In the genomic region with DNA sequence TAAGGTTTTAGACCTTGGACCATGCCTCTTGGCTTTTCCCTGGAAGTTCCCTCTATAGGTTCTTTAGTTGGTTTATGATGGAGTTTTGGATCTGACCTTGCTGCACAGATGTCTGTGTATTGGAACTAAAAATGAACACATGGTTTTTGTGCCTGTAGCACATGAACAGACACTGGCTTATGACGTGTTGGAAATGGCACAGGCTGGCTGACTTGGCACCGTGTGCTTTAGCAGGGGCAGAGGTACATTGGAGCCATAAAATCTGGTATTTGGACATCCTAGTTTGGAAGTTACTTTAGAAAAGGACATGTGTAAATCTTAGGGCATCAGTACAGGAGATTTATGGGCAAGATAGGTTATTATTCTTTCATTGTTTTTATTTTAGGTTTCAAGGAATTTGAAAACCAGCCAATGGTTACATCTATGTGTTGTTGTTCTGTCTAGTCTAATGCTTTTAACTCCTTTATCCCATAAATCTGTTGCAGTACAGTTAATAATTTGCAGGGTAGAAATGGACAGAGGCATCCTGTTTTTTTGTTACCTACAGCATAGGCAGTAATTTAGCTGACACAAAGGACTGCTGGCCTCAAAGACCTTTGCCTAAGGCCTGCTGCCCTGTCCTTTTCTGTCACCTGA, we compare ENCODE assay signal across 14 cellular contexts. TPM values are rescaled to one million over a fixed set of nuclear protein-coding genes. Genes with fewer than 3 reads are reported as not detected.
DNase-seq lines count a peak whose midpoint lies in the region; ATAC-seq and TF ChIP-seq lines count a peak whose summit lies in the region.
"Had no signal": no experiment of that assay in that cellular context is flagged by ENCODE, and none has a peak within 500 bp of the region (broad histone marks: within the 10 kb centered on the region; RNA-seq: fewer than 3 reads in every experiment).

No MANE protein-coding gene starts in this region.

- 21 to 43% (median 30%) methylated on average over 2 of the region's 2 CpGs for WGBS in heart left ventricle, 4 donors
- 22 to 38% methylated on average over 2 of the region's 2 CpGs for WGBS in transverse colon (ENCODE audit: low coverage in 1 of 2), 2 donors
- WGBS in testis, 2 donors: 47 to 53% methylated on average over 2 of the region's 2 CpGs

- TF ChIP-seq EP300 in transverse colon (IDR thresholded peaks at IDR 0.05; ENCODE audit: low read depth): no peak

- no peak overlapping the region for H3K4me3 Mint-ChIP-seq in nephron progenitor cell
- H3K4me3 Mint-ChIP-seq: activated CD4-positive, alpha-beta memory T cell treated with anti-CD3 and anti-CD28 coated beads, Interleukin-2, amount 10 ng/mL, durations not matched to agents 7 days and 5 days; CD4-positive, alpha-beta T cell had no signal

- TF ChIP-seq POLR2A in heart left ventricle (IDR thresholded peaks at IDR 0.05) (no peak), transverse colon (IDR thresholded peaks at IDR 0.05) (no peak), testis (IDR thresholded peaks at IDR 0.05) (no peak)

- no peaks in the 10 kb centered on the region for H3K27me3 Mint-ChIP-seq in nephron progenitor cell (ENCODE audit: low read depth, poor library complexity)
- H3K27me3 Mint-ChIP-seq: activated CD4-positive, alpha-beta memory T cell treated with anti-CD3 and anti-CD28 coated beads, Interleukin-2, amount 10 ng/mL, durations not matched to agents 7 days and 5 days; CD4-positive, alpha-beta T cell had no signal

- TF ChIP-seq CTCF in heart left ventricle (IDR thresholded peaks at IDR 0.05) (no peak), dorsolateral prefrontal cortex (IDR thresholded peaks at IDR 0.05 in 54 of 56, conservative IDR thresholded peaks at IDR 0.05 in 2 of 56; ENCODE audit: low read depth in 1 of 56, partially characterized antibody in 56 of 56) (no peak), nephron progenitor cell (IDR thresholded peaks at IDR 0.05) (no peak), transverse colon (IDR thresholded peaks at IDR 0.05) (no peak), testis (IDR thresholded peaks at IDR 0.05) (no peak)

- H3K4me1 ChIP-seq in heart left ventricle: peaks cover 4 to 85% (median 53%) of the 10 kb centered on the region in 12 donors
- H3K4me1 ChIP-seq in transverse colon: peaks cover 8 to 71% (median 34%) of the 10 kb centered on the region in 4 donors
- H3K4me1 ChIP-seq in testis: peaks cover 30% of the 10 kb centered on the region

- intact Hi-C loops in heart left ventricle (cut with DNase I): loop anchor here in 4 of 10 donors (5.0 to 10.0 kb wide), 3 partner anchors 40 to 127 kb away; no protein-coding TSS in a partner anchor
- intact Hi-C loops in Right ventricle myocardium inferior (cut with DNase I): loop anchor here (10.0 kb wide), 2 partner anchors 147 to 307 kb away; no protein-coding TSS in a partner anchor
- intact Hi-C loops in dorsolateral prefrontal cortex (cut with DNase I): loop anchor here in 1 of 2 donors (10.0 kb wide), 1 partner anchor 1753 kb away; the partner anchor contains the start of gene MRM1
- intact Hi-C loops in transverse colon (cut with DNase I; ENCODE audit: low total_unique reads): no loop called here
- intact Hi-C loops in testis (cut with DNase I; ENCODE audit: low total_unique reads): no loop called here

- H3K36me3 Mint-ChIP-seq in nephron progenitor cell (ENCODE audit: low read depth): peaks cover 7% of the 10 kb centered on the region

- ATAC-seq in heart left ventricle: peak in 1 of 4 donors; percentile 39
- no peak for ATAC-seq in Right ventricle myocardium inferior

- H3K9me3 Mint-ChIP-seq in nephron progenitor cell: no peaks in the 10 kb centered on the region
- H3K9me3 Mint-ChIP-seq: activated CD4-positive, alpha-beta memory T cell treated with anti-CD3 and anti-CD28 coated beads, Interleukin-2, amount 10 ng/mL, durations not matched to agents 7 days and 5 days; activated T-helper 2 cell treated with anti-CD3 and anti-CD28 coated beads, Interferon-gamma antibody, Interleukin-2, Interleukin-4, amounts not matched to agents 10 μg/mL and 5 μg/mL and 100 μg/mL, durations not matched to agents 14 hours and 24 hours and 36 hours; CD4-positive, alpha-beta T cell had no signal

- H3K4me3 ChIP-seq in heart left ventricle (no peak overlapping the region), dorsolateral prefrontal cortex (no peak overlapping the region), transverse colon (no peak overlapping the region), testis (no peak overlapping the region)
- H3K4me3 ChIP-seq: SJSA1 had no signal

- peak overlapping the region; percentile 42 for H3K27ac Mint-ChIP-seq in nephron progenitor cell
- H3K27ac Mint-ChIP-seq: activated CD4-positive, alpha-beta memory T cell treated with anti-CD3 and anti-CD28 coated beads, Interleukin-2, amount 10 ng/mL, durations not matched to agents 7 days and 5 days; activated T-helper 2 cell treated with anti-CD3 and anti-CD28 coated beads, Interferon-gamma antibody, Interleukin-2, Interleukin-4, amounts not matched to agents 10 μg/mL and 5 μg/mL and 100 μg/mL, durations not matched to agents 14 hours and 24 hours and 36 hours; CD4-positive, alpha-beta T cell had no signal

- H3K4me1 Mint-ChIP-seq in nephron progenitor cell: peaks cover 68% of the 10 kb centered on the region

- no peaks in the 10 kb centered on the region for H3K27me3 ChIP-seq in heart left ventricle
- no peaks in the 10 kb centered on the region for H3K27me3 ChIP-seq in dorsolateral prefrontal cortex
- no peaks in the 10 kb centered on the region for H3K27me3 ChIP-seq in transverse colon
- no peaks in the 10 kb centered on the region for H3K27me3 ChIP-seq in testis
- H3K27me3 ChIP-seq: SJSA1 had no signal

- no peak for DNase-seq in heart left ventricle
- no peak for DNase-seq in Right ventricle myocardium inferior (ENCODE audit: missing footprints)
- peak in 1 of 10 donors; percentile 61 for DNase-seq in dorsolateral prefrontal cortex
- DNase-seq in nephron progenitor cell: no peak
- DNase-seq in transverse colon: no peak
- no peak for DNase-seq in stimulated activated CD8-positive, alpha-beta memory T cell treated with anti-CD3 and anti-CD28 coated beads, Interleukin-4, amount 100 ng/mL, for 48 hours
- no peak for DNase-seq in stimulated activated CD4-positive, alpha-beta T cell treated with anti-CD3 and anti-CD28 coated beads, Interleukin-12 subunit alpha, Interleukin-12 subunit beta, amount 100 ng/mL, for 4 hours
- DNase-seq in testis: no peak
- DNase-seq: activated CD4-positive, alpha-beta memory T cell treated with anti-CD3 and anti-CD28 coated beads, Interleukin-2, amount 10 ng/mL, durations not matched to agents 7 days and 5 days; CD4-positive, alpha-beta T cell; stimulated activated CD4-positive, alpha-beta T cell treated with anti-CD3 and anti-CD28 coated beads, Interleukin-2, amount 100 ng/mL, for 24 hours had no signal

- no peaks in the 10 kb centered on the region for H3K9me3 ChIP-seq in heart left ventricle
- no peaks in the 10 kb centered on the region for H3K9me3 ChIP-seq in transverse colon
- no peaks in the 10 kb centered on the region for H3K9me3 ChIP-seq in testis
- H3K9me3 ChIP-seq: SJSA1 had no signal

- peaks cover 0 to 10% (median 0%) of the 10 kb centered on the region in 9 donors for H3K36me3 ChIP-seq in heart left ventricle
- H3K36me3 ChIP-seq in transverse colon: no peaks in the 10 kb centered on the region
- H3K36me3 ChIP-seq in testis (ENCODE audit: low read depth, missing control alignments): no peaks in the 10 kb centered on the region

- H3K27ac ChIP-seq in heart left ventricle: peak overlapping the region in 8 of 12 donors; percentile 0 to 66 (median 44)
- H3K27ac ChIP-seq in dorsolateral prefrontal cortex: peak overlapping the region in 45 of 59 donors; percentile 0 to 79 (median 44)
- peak overlapping the region; percentile 10 to 93 (median 44) for H3K27ac ChIP-seq in transverse colon
- no peak overlapping the region for H3K27ac ChIP-seq in testis
- H3K27ac ChIP-seq: SJSA1 had no signal

- in situ Hi-C loops in transverse colon (cut with MboI; ENCODE audit: low pct_ligation_motif_present in 1 of 4, low pct_unique_long_range_greater_than_20kb in 1 of 4, low sequenced_read_pairs in 3 of 4): no loop called here

RNA-seq across cellular contexts. Expression of gene SOCS7, which starts 6.0 kb away (rescaled TPM):
- total RNA-seq in heart left ventricle: 10 to 100 TPM; 11.4 to 19.2 (median 15.0) TPM
- 10 to 100 TPM in 1 of 2 donors, 1 to 10 TPM in 1; 5.1 to 10.2 TPM for polyA plus RNA-seq in heart left ventricle
- total RNA-seq in Right ventricle myocardium inferior: 12.0 TPM
- 10 to 100 TPM; 34.3 to 82.0 (median 51.3) TPM for total RNA-seq in dorsolateral prefrontal cortex
- total RNA-seq in transverse colon: 10 to 100 TPM in 3 of 4 donors, 1 to 10 TPM in 1; 3.0 to 20.1 (median 15.2) TPM
- total RNA-seq in testis: 100 to 1,000 TPM in 1 of 2 donors, 10 to 100 TPM in 1; 74.9 to 132 TPM
- 132 TPM for polyA plus RNA-seq in testis (ENCODE audit: insufficient read depth, low read depth, low replicate concordance)

RNA-seq across cellular contexts. Expression of gene GPR179, which starts 13.8 kb away (rescaled TPM):
- total RNA-seq in heart left ventricle: under 1 TPM in 4 of 9 donors, not detected in 5; 0.04 to 0.25 (median 0.08) TPM
- polyA plus RNA-seq in heart left ventricle: under 1 TPM; 0.03 to 0.08 TPM
- not detected for total RNA-seq in Right ventricle myocardium inferior
- total RNA-seq in dorsolateral prefrontal cortex: 10 to 100 TPM in 66 of 120 experiments, 1 to 10 TPM in 54; 3.5 to 22.7 (median 10.9) TPM
- under 1 TPM in 2 of 4 donors, not detected in 2; under 0.01 to 0.16 TPM for total RNA-seq in transverse colon
- 1 to 10 TPM in 1 of 2 donors, under 1 TPM in 1; 0.93 to 1.3 TPM for total RNA-seq in testis
- 0.61 TPM for polyA plus RNA-seq in testis (ENCODE audit: insufficient read depth, low read depth, low replicate concordance)
- total RNA-seq: A172; activated T-helper 2 cell treated with anti-CD3 and anti-CD28 coated beads, Interferon-gamma antibody, Interleukin-2, Interleukin-4, amounts not matched to agents 10 μg/mL and 5 μg/mL and 100 μg/mL, durations not matched to agents 14 hours and 24 hours and 36 hours; CD4-positive, alpha-beta T cell had no signal

Comparison
In these comparisons a context has a peak if more than half of its experiments do, and no peak if none do; other contexts are left out.
1. H3K27ac ChIP-seq: peak in heart left ventricle (8 of 12), dorsolateral prefrontal cortex (45 of 59) and transverse colon (4 of 4); none in testis (0 of 2).